13 cellular contexts compared by ENCODE assay signal in genomic region chr17:47718634-47719405, GRCh38. TPM values are rescaled to one million over a fixed set of nuclear protein-coding genes. Genes with fewer than 3 reads are reported as not detected.
DNase-seq lines count a peak whose midpoint lies in the region; ATAC-seq and TF ChIP-seq lines count a peak whose summit lies in the region.
"Had no signal": no experiment of that assay in that cellular context is flagged by ENCODE, and none has a peak within 500 bp of the region (broad histone marks: within the 10 kb centered on the region; RNA-seq: fewer than 3 reads in every experiment).

No MANE protein-coding gene starts in this region.

- ATAC-seq in SK-N-SH treated with all-trans-retinoic acid at 6 μM for 48 hours (peak; percentile 3; the same call in 2 of the 3 replicates), HG03025 (IDR thresholded peaks at IDR 0.05; ENCODE audit: low FRiP score, unreplicated experiment) (no peak), HG02870 (IDR thresholded peaks at IDR 0.05; ENCODE audit: unreplicated experiment) (no peak)
- ATAC-seq in stimulated activated naive B cell treated with anti-CD40 and anti-IgM and Interleukin-4, amounts not matched to agents 10 μg/mL and 1 μg/mL and 100 μg/mL, for 72 hours (replicated peaks) = no peak

- H3K27ac Mint-ChIP-seq in activated naive CD4-positive, alpha-beta T cell treated with anti-CD3 and anti-CD28 coated beads, Interleukin-2, amount 10 ng/mL, durations not matched to agents 7 days and 5 days = peak overlapping the region; percentile 75
- H3K27ac Mint-ChIP-seq in chondrocyte (ENCODE audit: unreplicated experiment) = peak overlapping the region; percentile 55
- no peak overlapping the region for H3K27ac Mint-ChIP-seq in stimulated activated naive B cell treated with anti-CD40 and anti-IgM and Interleukin-4, amounts not matched to agents 10 μg/mL and 1 μg/mL and 100 μg/mL, for 72 hours

- H3K27me3 Mint-ChIP-seq in activated naive CD4-positive, alpha-beta T cell treated with anti-CD3 and anti-CD28 coated beads, Interleukin-2, amount 10 ng/mL, durations not matched to agents 7 days and 5 days = peaks cover 31% of the 10 kb centered on the region
- H3K27me3 Mint-ChIP-seq in chondrocyte (ENCODE audit: low read depth) = peaks cover 47% of the 10 kb centered on the region
- H3K27me3 Mint-ChIP-seq in stimulated activated naive B cell treated with anti-CD40 and anti-IgM and Interleukin-4, amounts not matched to agents 10 μg/mL and 1 μg/mL and 100 μg/mL, for 72 hours = peaks cover 0 to 4% of the 10 kb centered on the region in 2 donors

- H3K9me3 Mint-ChIP-seq in activated naive CD4-positive, alpha-beta T cell treated with anti-CD3 and anti-CD28 coated beads, Interleukin-2, amount 10 ng/mL, durations not matched to agents 7 days and 5 days = no peaks in the 10 kb centered on the region
- no peaks in the 10 kb centered on the region for H3K9me3 Mint-ChIP-seq in chondrocyte (ENCODE audit: low read depth)
- no peaks in the 10 kb centered on the region for H3K9me3 Mint-ChIP-seq in stimulated activated naive B cell treated with anti-CD40 and anti-IgM and Interleukin-4, amounts not matched to agents 10 μg/mL and 1 μg/mL and 100 μg/mL, for 72 hours

- CTCF ChIA-PET in activated naive CD4-positive, alpha-beta T cell treated with anti-CD3 and anti-CD28 coated beads, Interleukin-2, amount 10 ng/mL, durations not matched to agents 7 days and 5 days (lab: Charles Lee) = interaction anchor here (0.8 to 6.8 kb wide), 8 partner anchors 9 to 28 kb away, joined by 3 to 83 read pairs (median 8); partner anchors contain the start of gene TBX21

- TF ChIP-seq CTCF in chondrocyte (IDR thresholded peaks at IDR 0.05) = no peak

- H3K36me3 Mint-ChIP-seq in activated naive CD4-positive, alpha-beta T cell treated with anti-CD3 and anti-CD28 coated beads, Interleukin-2, amount 10 ng/mL, durations not matched to agents 7 days and 5 days = no peaks in the 10 kb centered on the region
- H3K36me3 Mint-ChIP-seq in chondrocyte (ENCODE audit: low read depth) = no peaks in the 10 kb centered on the region
- H3K36me3 Mint-ChIP-seq in stimulated activated naive B cell treated with anti-CD40 and anti-IgM and Interleukin-4, amounts not matched to agents 10 μg/mL and 1 μg/mL and 100 μg/mL, for 72 hours = no peaks in the 10 kb centered on the region

- peak overlapping the region; percentile 22 for H3K4me3 Mint-ChIP-seq in activated naive CD4-positive, alpha-beta T cell treated with anti-CD3 and anti-CD28 coated beads, Interleukin-2, amount 10 ng/mL, durations not matched to agents 7 days and 5 days
- H3K4me3 Mint-ChIP-seq in chondrocyte (ENCODE audit: unreplicated experiment) = no peak overlapping the region
- peak overlapping the region; percentile 3 to 23 for H3K4me3 Mint-ChIP-seq in stimulated activated naive B cell treated with anti-CD40 and anti-IgM and Interleukin-4, amounts not matched to agents 10 μg/mL and 1 μg/mL and 100 μg/mL, for 72 hours

- peaks cover 86% of the 10 kb centered on the region for H3K4me1 Mint-ChIP-seq in activated naive CD4-positive, alpha-beta T cell treated with anti-CD3 and anti-CD28 coated beads, Interleukin-2, amount 10 ng/mL, durations not matched to agents 7 days and 5 days
- H3K4me1 Mint-ChIP-seq in chondrocyte (ENCODE audit: low read depth) = peaks cover 29% of the 10 kb centered on the region
- H3K4me1 Mint-ChIP-seq in stimulated activated naive B cell treated with anti-CD40 and anti-IgM and Interleukin-4, amounts not matched to agents 10 μg/mL and 1 μg/mL and 100 μg/mL, for 72 hours = peaks cover 77 to 87% of the 10 kb centered on the region in 2 donors

- no peak for DNase-seq in activated naive CD4-positive, alpha-beta T cell treated with anti-CD3 and anti-CD28 coated beads, Interleukin-2, amount 10 ng/mL, durations not matched to agents 7 days and 5 days
- DNase-seq in activated naive CD4-positive, alpha-beta T cell treated with anti-CD3 and anti-CD28 coated beads, Interleukin-2, amount 50 U/mL, for 16 hours = no peak
- DNase-seq in chondrocyte (ENCODE audit: low spot score) (no peak), GM19238 (ENCODE audit: insufficient read length, low spot score) (no peak)
- DNase-seq in stimulated activated naive B cell treated with anti-CD40 and anti-IgM and Interleukin-4, amounts not matched to agents 10 μg/mL and 1 μg/mL and 100 μg/mL, for 72 hours = no peak
- DNase-seq: glutamatergic neuron, Peyer's patch, SW 1271, trophoblast cell had no signal

TF ChIP-seq in SK-N-SH treated with all-trans-retinoic acid at 6 μM for 48 hours, 23 proteins besides CTCF, POLR2A, EP300 and RAD21:
- TF ChIP-seq ZFP30 (CRISPR knock-in tag; IDR thresholded peaks at IDR 0.05) = no peak
- no peak for TF ChIP-seq TCF4 (CRISPR knock-in tag; IDR thresholded peaks at IDR 0.05; ENCODE audit: borderline replicate concordance)
- TF ChIP-seq, protein P1, sequence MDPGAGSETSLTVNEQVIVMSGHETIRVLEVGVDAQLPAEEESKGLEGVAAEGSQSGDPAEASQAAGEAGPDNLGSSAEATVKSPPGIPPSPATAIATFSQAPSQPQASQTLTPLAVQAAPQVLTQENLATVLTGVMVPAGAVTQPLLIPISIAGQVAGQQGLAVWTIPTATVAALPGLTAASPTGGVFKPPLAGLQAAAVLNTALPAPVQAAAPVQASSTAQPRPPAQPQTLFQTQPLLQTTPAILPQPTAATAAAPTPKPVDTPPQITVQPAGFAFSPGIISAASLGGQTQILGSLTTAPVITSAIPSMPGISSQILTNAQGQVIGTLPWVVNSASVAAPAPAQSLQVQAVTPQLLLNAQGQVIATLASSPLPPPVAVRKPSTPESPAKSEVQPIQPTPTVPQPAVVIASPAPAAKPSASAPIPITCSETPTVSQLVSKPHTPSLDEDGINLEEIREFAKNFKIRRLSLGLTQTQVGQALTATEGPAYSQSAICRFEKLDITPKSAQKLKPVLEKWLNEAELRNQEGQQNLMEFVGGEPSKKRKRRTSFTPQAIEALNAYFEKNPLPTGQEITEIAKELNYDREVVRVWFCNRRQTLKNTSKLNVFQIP (CRISPR knock-in tag; IDR thresholded peaks at IDR 0.05; ENCODE audit: borderline replicate concordance, low read depth) = no peak
- TF ChIP-seq CSRNP3 (CRISPR knock-in tag; IDR thresholded peaks at IDR 0.05) = no peak

RNA-seq across cellular contexts. Expression of gene TBX21, which starts 14.2 kb away (rescaled TPM):
- total RNA-seq in chondrocyte = not detected in 3 replicates
- total RNA-seq: pulmonary artery endothelial cell had no signal

RNA-seq across cellular contexts. Expression of gene TBKBP1, which starts 24.9 kb away (rescaled TPM):
- total RNA-seq in chondrocyte = 11.3 to 13.6 TPM (median 12.6 TPM) in 3 replicates
